ENCODE assay signal across 20 cellular contexts in the genomic region with DNA sequence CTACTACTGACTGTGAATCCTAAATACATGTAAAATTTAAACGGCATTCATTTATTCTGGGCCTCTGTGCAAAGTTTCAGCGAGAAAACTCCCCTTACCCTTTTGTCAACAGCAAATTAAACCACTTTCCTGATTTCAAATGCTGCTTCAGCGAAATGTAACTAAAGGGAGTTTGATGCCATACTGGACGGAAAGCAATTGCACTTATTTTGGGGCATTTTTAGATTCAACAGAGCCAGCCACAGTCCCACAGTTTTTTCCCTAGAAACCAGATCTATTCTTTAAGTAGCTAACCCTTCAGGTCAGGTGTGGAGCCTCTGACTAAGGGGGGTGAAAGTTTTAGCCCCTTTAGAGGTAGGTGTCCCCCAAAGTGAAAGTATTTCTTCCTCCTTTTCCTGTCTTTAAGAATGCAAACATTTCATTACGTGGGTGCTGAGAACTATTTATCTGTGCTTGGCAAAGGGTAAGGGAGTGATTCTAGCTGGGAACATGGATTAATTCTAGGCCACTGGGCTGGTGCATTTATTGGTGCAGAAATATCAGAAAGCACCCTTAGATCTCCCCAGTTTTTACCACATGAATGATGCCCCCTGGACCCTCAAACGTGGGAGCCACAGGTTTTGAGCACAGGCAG.
DNase-seq lines count a peak whose midpoint lies in the region; ATAC-seq, FAIRE-seq and TF ChIP-seq lines count a peak whose summit lies in the region.
"Had no signal": no experiment of that assay in that cellular context is flagged by ENCODE, and none has a peak within 500 bp of the region (broad histone marks: within the 10 kb centered on the region; RNA-seq: fewer than 3 reads in every experiment).

No MANE protein-coding gene starts in this region.

- POLR2A ChIA-PET in MCF 10A (lab: Yijun Ruan, JAX), result no interaction called here

- TF ChIP-seq CTCF in left ventricle myocardium inferior (IDR thresholded peaks at IDR 0.05; ENCODE audit: borderline replicate concordance), result no peak
- no peak for TF ChIP-seq CTCF in MCF 10A (IDR thresholded peaks at IDR 0.05; ENCODE audit: unreplicated experiment)
- TF ChIP-seq CTCF in vagina (IDR thresholded peaks at IDR 0.05), result no peak

- peak overlapping the region; percentile 92 for H3K27ac Mint-ChIP-seq in MCF 10A (ENCODE audit: low read depth, unreplicated experiment)
- H3K27ac Mint-ChIP-seq: activated naive CD4-positive, alpha-beta T cell treated with anti-CD3 and anti-CD28 coated beads for 36 hours had no signal

- H3K4me3 Mint-ChIP-seq in MCF 10A (ENCODE audit: unreplicated experiment), result no peak overlapping the region
- H3K4me3 Mint-ChIP-seq: activated naive CD4-positive, alpha-beta T cell treated with anti-CD3 and anti-CD28 coated beads for 36 hours; naive B cell had no signal

- BruUV-seq in MCF 10A (replicated peaks; lab: Mats Ljungman, UMichigan), result no TSS peak

- no peaks in the 10 kb centered on the region for H3K27me3 Mint-ChIP-seq in MCF 10A (ENCODE audit: insufficient read depth, unreplicated experiment)

- H3K27me3 ChIP-seq in left ventricle myocardium inferior (ENCODE audit: low read depth), result no peaks in the 10 kb centered on the region
- no peaks in the 10 kb centered on the region for H3K27me3 ChIP-seq in muscle layer of duodenum (ENCODE audit: low read depth, low read length)
- no peaks in the 10 kb centered on the region for H3K27me3 ChIP-seq in vagina
- H3K27me3 ChIP-seq: pancreas, spleen, testis had no signal

- DNase-seq in left ventricle myocardium inferior (no peak), left cardiac atrium (no peak), MCF 10A (ENCODE audit: unreplicated experiment) (no peak), urothelium cell line (ENCODE audit: low spot score) (no peak), vagina (ENCODE audit: extremely low spot score in 2 of 2) (no peak)
- no peak for DNase-seq in activated CD4-positive, alpha-beta T cell treated with anti-CD3 and anti-CD28 coated beads for 4 hours
- DNase-seq: activated CD4-positive, alpha-beta T cell treated with anti-CD3 and anti-CD28 coated beads for 48 hours; activated naive CD4-positive, alpha-beta T cell treated with anti-CD3 and anti-CD28 coated beads for 36 hours; naive B cell; NCI-H1417 treated with DMSO at 0.1 percent for 48 hours; NCI-H2171; NCI-H748 treated with DMSO at 0.1 percent for 48 hours; testis had no signal

- ATAC-seq in left cardiac atrium, result no peak
- ATAC-seq in GM18868 (IDR thresholded peaks at IDR 0.05; ENCODE audit: unreplicated experiment), result no peak

- H3K27ac ChIP-seq in left ventricle myocardium inferior (replicated peaks) (peak overlapping the region; percentile 76), muscle layer of duodenum (ENCODE audit: low read length) (peak overlapping the region; percentile 81), vagina (no peak overlapping the region)
- H3K27ac ChIP-seq: SK-N-MC, spleen, testis had no signal

- intact Hi-C loops in left ventricle myocardium inferior (cut with micrococcal nuclease) (no loop called here), left cardiac atrium (cut with DNase I) (no loop called here), MCF 10A (cut with micrococcal nuclease) (loop anchor here (1.0 kb wide), 1 partner anchor 126 kb away; no protein-coding TSS in a partner anchor), vagina (cut with DNase I) (loop anchor here (5.0 kb wide), 1 partner anchor 1955 kb away; no protein-coding TSS in a partner anchor)

- H3K4me1 ChIP-seq in left ventricle myocardium inferior, result peaks cover 37% of the 10 kb centered on the region
- no peaks in the 10 kb centered on the region for H3K4me1 ChIP-seq in muscle layer of duodenum (ENCODE audit: control insufficient read depth in 1 of 2, insufficient read depth in 2 of 2, low read length in 2 of 2)
- H3K4me1 ChIP-seq in vagina, result no peaks in the 10 kb centered on the region
- H3K4me1 ChIP-seq: testis had no signal

- no peak for TF ChIP-seq POLR2A in vagina (IDR thresholded peaks at IDR 0.05)

- peak; percentile 94 for FAIRE-seq in urothelium cell line (lab: Jason Lieb, UNC)
- FAIRE-seq: endothelial cell of umbilical vein, frontal cortex, pancreas had no signal

- H3K4me1 Mint-ChIP-seq in MCF 10A (ENCODE audit: insufficient read depth, unreplicated experiment), result peaks cover 25% of the 10 kb centered on the region
- H3K4me1 Mint-ChIP-seq: naive B cell had no signal

- CTCF ChIA-PET in MCF 10A (lab: Yijun Ruan, JAX), result interaction anchor here (1.2 kb wide), 2 partner anchors 38 to 85 kb away, joined by 3 to 4 read pairs; no protein-coding TSS in a partner anchor

- no peaks in the 10 kb centered on the region for H3K9me3 Mint-ChIP-seq in MCF 10A (ENCODE audit: unreplicated experiment)
- H3K9me3 Mint-ChIP-seq: activated naive CD4-positive, alpha-beta T cell treated with anti-CD3 and anti-CD28 coated beads for 36 hours; naive B cell had no signal

- H3K4me3 ChIP-seq in left ventricle myocardium inferior (no peak overlapping the region), muscle layer of duodenum (ENCODE audit: low read depth in 1 of 2, low read length in 2 of 2) (no peak overlapping the region), vagina (no peak overlapping the region)
- H3K4me3 ChIP-seq: pancreas, SK-N-MC, spleen, testis had no signal

- H3K36me3 Mint-ChIP-seq in MCF 10A (ENCODE audit: insufficient read depth, unreplicated experiment), result no peaks in the 10 kb centered on the region
- H3K36me3 Mint-ChIP-seq: naive B cell had no signal

- peaks cover 17% of the 10 kb centered on the region for H3K36me3 ChIP-seq in left ventricle myocardium inferior
- no peaks in the 10 kb centered on the region for H3K36me3 ChIP-seq in muscle layer of duodenum (ENCODE audit: control insufficient read depth in 1 of 2, insufficient read depth in 2 of 2, low read length in 2 of 2)
- H3K36me3 ChIP-seq in vagina, result no peaks in the 10 kb centered on the region
- H3K36me3 ChIP-seq: pancreas, spleen had no signal

- H3K9me3 ChIP-seq in left ventricle myocardium inferior (replicated peaks) (no peaks in the 10 kb centered on the region), muscle layer of duodenum (ENCODE audit: control insufficient read depth in 1 of 2, low read length in 2 of 2) (no peaks in the 10 kb centered on the region), vagina (no peaks in the 10 kb centered on the region)
- H3K9me3 ChIP-seq: pancreas, spleen, testis had no signal

Comparison
In these comparisons a context has a peak if more than half of its experiments do, and no peak if none do; other contexts are left out.
1. intact Hi-C loops: an anchor here in MCF 10A (1.0 kb wide) and vagina (5.0 kb wide); none called in left ventricle myocardium inferior and left cardiac atrium.